20 cellular contexts compared by ENCODE assay signal in genomic region chr12:88594780-88595179, GRCh38.
"Had no signal": no experiment of that assay in that cellular context is flagged by ENCODE, and none has a peak within 500 bp of the region (broad histone marks: within the 10 kb centered on the region; RNA-seq: fewer than 3 reads in every experiment).

No MANE protein-coding gene starts in this region.

- H3K27ac ChIP-seq: SJSA1, SK-N-MC had no signal

- H3K36me3 ChIP-seq: MG63, SJSA1 had no signal

- DNase-seq: Karpas-422, KG1, MG63, NCI-H1092, NCI-H1105 treated with DMSO at 0.1 percent for 48 hours, NCI-H1417 treated with DMSO at 0.1 percent for 48 hours, NCI-H146, NCI-H1694 treated with DMSO at 0.1 percent for 48 hours, NCI-H1930, NCI-H2081, NCI-H2107, NCI-H2227 treated with DMSO at 0.1 percent for 48 hours, NCI-H524 treated with DMSO at 0.1 percent for 48 hours, NCI-H69, NCI-H774, Right ventricle myocardium superior, RPMI8226, SIG-M5 had no signal

- H3K27me3 ChIP-seq: MG63, SJSA1 had no signal

- H3K9me3 ChIP-seq: MG63, SJSA1 had no signal

- H3K4me3 ChIP-seq: MG63, SJSA1, SK-N-MC had no signal

- H3K4me1 ChIP-seq: SJSA1 had no signal
